Comparison of ENCODE assay signal across 9 cellular contexts in the genomic region with DNA sequence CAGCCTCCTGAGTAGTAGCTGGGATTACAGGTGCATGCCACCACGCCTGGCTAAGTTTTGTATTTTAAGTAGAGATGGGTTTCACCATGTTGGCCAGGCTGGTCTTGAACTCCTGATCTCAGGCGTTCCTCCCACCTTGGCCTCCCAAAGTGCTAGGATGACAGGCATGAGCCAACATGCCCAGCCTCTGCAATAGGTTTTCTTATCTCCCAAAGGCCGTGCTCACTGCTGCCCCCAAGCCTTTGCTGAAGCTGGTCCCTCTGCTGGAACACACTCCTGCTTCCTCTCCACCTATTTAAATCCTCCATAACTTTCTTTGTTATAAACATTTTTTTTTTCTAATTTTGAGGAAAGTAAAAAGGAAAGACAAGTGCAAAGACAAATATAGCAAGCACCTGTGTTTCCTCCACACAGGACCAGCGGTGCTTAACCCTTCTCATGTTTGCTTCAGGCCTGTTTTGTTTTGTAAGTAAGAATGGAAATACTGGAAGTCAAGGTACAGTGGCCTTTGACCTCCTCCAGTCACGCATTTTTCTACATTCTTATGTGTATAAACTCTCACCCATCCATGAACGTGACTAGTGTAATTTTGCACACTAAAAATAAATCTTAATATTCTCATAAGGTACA. TPM values are rescaled to one million over a fixed set of nuclear protein-coding genes. Genes with fewer than 3 reads are reported as not detected.
DNase-seq lines count a peak whose midpoint lies in the region; ATAC-seq, FAIRE-seq and TF ChIP-seq lines count a peak whose summit lies in the region.
"Had no signal": no experiment of that assay in that cellular context is flagged by ENCODE, and none has a peak within 500 bp of the region (broad histone marks: within the 10 kb centered on the region; RNA-seq: fewer than 3 reads in every experiment).

No MANE protein-coding gene starts in this region.

- H3K4me3 ChIP-seq in BJ (ENCODE audit: low read depth, low read length): no peak overlapping the region
- H3K4me3 ChIP-seq in PC-9: no peak overlapping the region
- no peak overlapping the region for H3K4me3 ChIP-seq in fibroblast of the aortic adventitia (ENCODE audit: low read depth, low read length)

- ATAC-seq in HG03095 (IDR thresholded peaks at IDR 0.05; ENCODE audit: unreplicated experiment): no peak

- H3K27me3 Mint-ChIP-seq in activated CD4-positive, alpha-beta T cell treated with anti-CD3 and anti-CD28 coated beads, Interleukin-2, amount 10 ng/mL, durations not matched to agents 7 days and 5 days: peaks cover 4% of the 10 kb centered on the region
- H3K27me3 Mint-ChIP-seq in Calu3 (ENCODE audit: unreplicated experiment): peaks cover 10% of the 10 kb centered on the region

- no peak overlapping the region for H3K4me3 Mint-ChIP-seq in activated CD4-positive, alpha-beta T cell treated with anti-CD3 and anti-CD28 coated beads, Interleukin-2, amount 10 ng/mL, durations not matched to agents 7 days and 5 days
- no peak overlapping the region for H3K4me3 Mint-ChIP-seq in Calu3 (ENCODE audit: low read depth, unreplicated experiment)

- TF ChIP-seq CTCF in BJ (IDR thresholded peaks at IDR 0.05; ENCODE audit: insufficient read depth, low read depth, low read length) (peak; percentile 47), PC-9 (conservative IDR thresholded peaks at IDR 0.05) (peak; percentile 31; the same call in 1 of the 2 replicates), fibroblast of the aortic adventitia (IDR thresholded peaks at IDR 0.05; ENCODE audit: insufficient read depth, low read length) (peak; percentile 52), Calu3 (IDR thresholded peaks at IDR 0.05; ENCODE audit: unreplicated experiment) (no peak)

- H3K9me3 Mint-ChIP-seq in activated CD4-positive, alpha-beta T cell treated with anti-CD3 and anti-CD28 coated beads, Interleukin-2, amount 10 ng/mL, durations not matched to agents 7 days and 5 days: no peaks in the 10 kb centered on the region
- H3K9me3 Mint-ChIP-seq in Calu3 (ENCODE audit: low read depth, unreplicated experiment): no peaks in the 10 kb centered on the region

- DNase-seq in BJ (ENCODE audit: low read depth) (no peak), GM19239 (ENCODE audit: insufficient read length, low spot score) (no peak), PC-9 (no peak), fibroblast of the aortic adventitia (ENCODE audit: low read depth) (peak; percentile 36), Calu3 (no peak)
- no peak for DNase-seq in activated CD4-positive, alpha-beta T cell treated with anti-CD3 and anti-CD28 coated beads, Interleukin-2, amount 10 ng/mL, durations not matched to agents 7 days and 5 days
- DNase-seq in activated CD8-positive, alpha-beta memory T cell treated with anti-CD3 and anti-CD28 coated beads for 24 hours: no peak
- DNase-seq: T1000 had no signal

- CTCF ChIA-PET in BJ (lab: Yijun Ruan, JAX) (interaction anchor here (0.6 to 5.2 kb wide), 7 partner anchors 9 to 528 kb away, joined by 3 to 23 read pairs (median 3); no protein-coding TSS in a partner anchor), PC-9 (lab: Charles Lee) (no interaction called here), Calu3 (lab: Charles Lee) (interaction anchor here (0.5 kb wide), 1 partner anchor 55 kb away, joined by 3 read pairs; no protein-coding TSS in a partner anchor)
- CTCF ChIA-PET in activated CD4-positive, alpha-beta T cell treated with anti-CD3 and anti-CD28 coated beads, Interleukin-2, amount 10 ng/mL, durations not matched to agents 7 days and 5 days (lab: Charles Lee): no interaction called here

- BruUV-seq in PC-9 (replicated peaks; lab: Mats Ljungman, UMichigan): no TSS peak
- no TSS peak for BruUV-seq in Calu3 (replicated peaks; lab: Mats Ljungman, UMichigan)

- no peaks in the 10 kb centered on the region for H3K4me1 Mint-ChIP-seq in activated CD4-positive, alpha-beta T cell treated with anti-CD3 and anti-CD28 coated beads, Interleukin-2, amount 10 ng/mL, durations not matched to agents 7 days and 5 days
- no peaks in the 10 kb centered on the region for H3K4me1 Mint-ChIP-seq in Calu3 (ENCODE audit: low read depth, unreplicated experiment)

- H3K27ac Mint-ChIP-seq in activated CD4-positive, alpha-beta T cell treated with anti-CD3 and anti-CD28 coated beads, Interleukin-2, amount 10 ng/mL, durations not matched to agents 7 days and 5 days: no peak overlapping the region
- no peak overlapping the region for H3K27ac Mint-ChIP-seq in Calu3 (ENCODE audit: unreplicated experiment)

- no peaks in the 10 kb centered on the region for H3F3A ChIP-seq in PC-9 (ENCODE audit: insufficient read depth, low read depth)

- no peak overlapping the region for H3K4me2 ChIP-seq in PC-9

- peak; percentile 35 for FAIRE-seq in GM19239 (lab: Jason Lieb, UNC)

- H3K36me3 ChIP-seq in BJ (ENCODE audit: control insufficient read depth, insufficient read depth, low read length) (no peaks in the 10 kb centered on the region), PC-9 (ENCODE audit: low read depth) (no peaks in the 10 kb centered on the region)

- intact Hi-C loops in PC-9 (cut with micrococcal nuclease; ENCODE audit: unreplicated experiment) (no loop called here), Calu3 (cut with micrococcal nuclease; ENCODE audit: unreplicated experiment) (no loop called here)

- no peak overlapping the region for H2AFZ ChIP-seq in PC-9

- no peaks in the 10 kb centered on the region for H3K79me2 ChIP-seq in PC-9 (ENCODE audit: low read depth)

- POLR2A ChIA-PET in BJ (lab: Charles Lee): no interaction called here
- POLR2A ChIA-PET in PC-9 (lab: Charles Lee; ENCODE audit: unreplicated experiment): interaction anchor here (0.5 kb wide), 1 partner anchor 223 kb away, joined by 3 read pairs; no protein-coding TSS in a partner anchor
- POLR2A ChIA-PET in activated CD4-positive, alpha-beta T cell treated with anti-CD3 and anti-CD28 coated beads, Interleukin-2, amount 10 ng/mL, durations not matched to agents 7 days and 5 days (lab: Charles Lee): no interaction called here

- H3K36me3 Mint-ChIP-seq in activated CD4-positive, alpha-beta T cell treated with anti-CD3 and anti-CD28 coated beads, Interleukin-2, amount 10 ng/mL, durations not matched to agents 7 days and 5 days (ENCODE audit: low read depth): no peaks in the 10 kb centered on the region
- no peaks in the 10 kb centered on the region for H3K36me3 Mint-ChIP-seq in Calu3 (ENCODE audit: insufficient read depth, unreplicated experiment)

- H3K27me3 ChIP-seq in BJ (ENCODE audit: control insufficient read depth, insufficient read depth, low read length) (0 out of 2 replicates have a peak, but pooled peaks cover 1% of the 10 kb centered on the region), PC-9 (ENCODE audit: insufficient read depth, low read depth) (peaks cover 5% of the 10 kb centered on the region; the same call in 1 of the 2 replicates)

- no peaks in the 10 kb centered on the region for H3K4me1 ChIP-seq in PC-9 (replicated peaks; ENCODE audit: insufficient read depth)

- no peaks in the 10 kb centered on the region for H3K9me3 ChIP-seq in PC-9 (ENCODE audit: insufficient read depth, low read depth)

- no peak overlapping the region for H3K27ac ChIP-seq in PC-9

- H4K20me1 ChIP-seq in PC-9 (ENCODE audit: insufficient read depth): no peaks in the 10 kb centered on the region

- no peaks in the 10 kb centered on the region for H3K9me2 ChIP-seq in PC-9 (ENCODE audit: insufficient read depth)

RNA-seq across cellular contexts. Expression of a gene that starts 14.5 kb away (rescaled TPM):
- 3.7 and 4.8 TPM in 2 replicates for polyA plus RNA-seq in BJ (2011; rRNA removed)
- polyA minus RNA-seq in BJ (2011; rRNA and poly(A)+ RNA removed): 2.8 and 3.4 TPM in 2 replicates
- total RNA-seq in PC-9 (2021) (17.8 and 18.6 TPM in 2 replicates), fibroblast of the aortic adventitia (ENCODE audit: low replicate concordance) (1.1 and 2.3 TPM in 2 replicates), Calu3 (2022) (4.3 and 5.3 TPM in 2 replicates)
- total RNA-seq in activated CD4-positive, alpha-beta T cell treated with anti-CD3 and anti-CD28 coated beads, Interleukin-2, amount 10 ng/mL, durations not matched to agents 7 days and 5 days: 10 to 100 TPM; 19.6 to 21.9 TPM

RNA-seq across cellular contexts. Expression of a gene that starts 45.3 kb away (rescaled TPM):
- polyA plus RNA-seq in BJ (2011; rRNA removed): 162 and 222 TPM in 2 replicates
- 47.4 and 58.1 TPM in 2 replicates for polyA minus RNA-seq in BJ (2011; rRNA and poly(A)+ RNA removed)
- total RNA-seq in PC-9 (2021) (60.1 and 76.3 TPM in 2 replicates), fibroblast of the aortic adventitia (ENCODE audit: low replicate concordance) (61.2 and 112 TPM in 2 replicates), Calu3 (2022) (77.1 and 81.2 TPM in 2 replicates)
- total RNA-seq in activated CD4-positive, alpha-beta T cell treated with anti-CD3 and anti-CD28 coated beads, Interleukin-2, amount 10 ng/mL, durations not matched to agents 7 days and 5 days: 10 to 100 TPM; 36.2 to 45.3 TPM

Comparison
In these comparisons a context has a peak if more than half of its experiments do, and no peak if none do; other contexts are left out.
1. CTCF ChIA-PET loops: an anchor here in BJ (0.6 to 5.2 kb wide) and Calu3 (0.5 kb wide); none called in PC-9 and activated CD4-positive, alpha-beta T cell treated with anti-CD3 and anti-CD28 coated beads, Interleukin-2, amount 10 ng/mL, durations not matched to agents 7 days and 5 days.